Comparison of ENCODE assay signal across 24 cellular contexts in genomic region chr4:152340818-152341217, GRCh38.
"Had no signal": no experiment of that assay in that cellular context is flagged by ENCODE, and none has a peak within 500 bp of the region (broad histone marks: within the 10 kb centered on the region; RNA-seq: fewer than 3 reads in every experiment).

No MANE protein-coding gene starts in this region.

- H3K27me3 Mint-ChIP-seq: activated CD4-positive, alpha-beta T cell treated with anti-CD3 and anti-CD28 coated beads, Interleukin-2, amount 10 ng/mL, durations not matched to agents 7 days and 5 days; activated CD8-positive, alpha-beta T cell treated with anti-CD3 and anti-CD28 coated beads for 36 hours; activated T-helper 17 cell treated with anti-CD3 and anti-CD28 coated beads, Interleukin-2, amount 50 U/mL, for 72 hours; natural killer cell treated with Interleukin-12 subunit alpha and Interleukin-12 subunit beta and Interleukin-15 and Interleukin-18, amount 100 ng/mL, for 72 hours; T-helper 17 cell had no signal

- H3K4me3 Mint-ChIP-seq: activated CD4-positive, alpha-beta T cell treated with anti-CD3 and anti-CD28 coated beads, Interleukin-2, amount 10 ng/mL, durations not matched to agents 7 days and 5 days; activated CD8-positive, alpha-beta T cell treated with anti-CD3 and anti-CD28 coated beads for 36 hours; activated T-cell treated with anti-CD3 and anti-CD28 coated beads, Interleukin-2, amount 50 U/mL, for 4 hours; activated T-helper 17 cell treated with anti-CD3 and anti-CD28 coated beads, Interleukin-2, amount 50 U/mL, for 72 hours; natural killer cell treated with Interleukin-12 subunit alpha and Interleukin-12 subunit beta and Interleukin-15 and Interleukin-18, amount 100 ng/mL, for 72 hours; T-helper 17 cell had no signal

- H3K27me3 ChIP-seq: breast epithelium, esophagus muscularis mucosa, heart right ventricle, left lung, thyroid gland, upper lobe of left lung had no signal

- H3K4me3 ChIP-seq: breast epithelium, esophagus muscularis mucosa, heart right ventricle, left lung, lower lobe of right lung, thyroid gland, upper lobe of left lung had no signal

- DNase-seq: activated CD4-positive, alpha-beta T cell treated with anti-CD3 and anti-CD28 coated beads for 1 hour; activated CD4-positive, alpha-beta T cell treated with anti-CD3 and anti-CD28 coated beads, Interleukin-2, amount 10 ng/mL, durations not matched to agents 7 days and 5 days; activated CD8-positive, alpha-beta T cell treated with anti-CD3 and anti-CD28 coated beads for 36 hours; activated gamma-delta T cell treated with Interleukin-2 at 50 U/mL for 16 hours; activated naive CD4-positive, alpha-beta T cell treated with anti-CD3 and anti-CD28 coated beads, Interleukin-2, amount 50 U/mL, for 16 hours; activated T-cell treated with anti-CD3 and anti-CD28 coated beads, Interleukin-2, amount 50 U/mL, for 4 hours; central memory CD4-positive, alpha-beta T cell; foreskin fibroblast; heart right ventricle; left lung; lower lobe of right lung; mesendoderm; right cardiac atrium; stimulated activated CD4-positive, alpha-beta T cell treated with anti-CD3 and anti-CD28 coated beads, Interleukin-4, amount 100 ng/mL, for 1 hour; stimulated activated naive CD8-positive, alpha-beta T cell treated with anti-CD3 and anti-CD28 coated beads, Interleukin-15, Interleukin-2, amounts not matched to agents 100 U/mL and 50 U/mL, for 24 hours; substantia nigra; T-helper 17 cell; T1000; thyroid gland had no signal

- H3K4me1 Mint-ChIP-seq: activated CD4-positive, alpha-beta T cell treated with anti-CD3 and anti-CD28 coated beads, Interleukin-2, amount 10 ng/mL, durations not matched to agents 7 days and 5 days had no signal

- H3K36me3 ChIP-seq: breast epithelium, thyroid gland had no signal

- H3K27ac ChIP-seq: breast epithelium, heart right ventricle, left lung, lower lobe of right lung, thyroid gland, upper lobe of left lung had no signal

- ATAC-seq: activated CD8-positive, alpha-beta T cell treated with anti-CD3 and anti-CD28 coated beads for 36 hours; activated T-cell treated with anti-CD3 and anti-CD28 coated beads, Interleukin-2, amount 50 U/mL, for 4 hours; activated T-helper 17 cell treated with anti-CD3 and anti-CD28 coated beads, Interleukin-2, amount 50 U/mL, for 72 hours; left lung; lower lobe of right lung; natural killer cell treated with Interleukin-12 subunit alpha and Interleukin-12 subunit beta and Interleukin-15 and Interleukin-18, amount 100 ng/mL, for 72 hours; right cardiac atrium; stimulated activated naive CD8-positive, alpha-beta T cell treated with anti-CD3 and anti-CD28 coated beads, Interleukin-15, Interleukin-2, amounts not matched to agents 100 U/mL and 50 U/mL, for 24 hours; T-helper 17 cell had no signal

- H3K9me3 ChIP-seq: breast epithelium, esophagus muscularis mucosa, heart right ventricle, left lung, lower lobe of right lung, thyroid gland, upper lobe of left lung had no signal

- H3K4me1 ChIP-seq: breast epithelium, esophagus muscularis mucosa, left lung, lower lobe of right lung, thyroid gland, upper lobe of left lung had no signal

- H3K27ac Mint-ChIP-seq: activated CD4-positive, alpha-beta T cell treated with anti-CD3 and anti-CD28 coated beads, Interleukin-2, amount 10 ng/mL, durations not matched to agents 7 days and 5 days; activated CD8-positive, alpha-beta T cell treated with anti-CD3 and anti-CD28 coated beads for 36 hours; activated T-helper 17 cell treated with anti-CD3 and anti-CD28 coated beads, Interleukin-2, amount 50 U/mL, for 72 hours; natural killer cell treated with Interleukin-12 subunit alpha and Interleukin-12 subunit beta and Interleukin-15 and Interleukin-18, amount 100 ng/mL, for 72 hours; T-helper 17 cell had no signal

- H3K9me3 Mint-ChIP-seq: activated CD4-positive, alpha-beta T cell treated with anti-CD3 and anti-CD28 coated beads, Interleukin-2, amount 10 ng/mL, durations not matched to agents 7 days and 5 days; activated CD8-positive, alpha-beta T cell treated with anti-CD3 and anti-CD28 coated beads for 36 hours; activated T-cell treated with anti-CD3 and anti-CD28 coated beads, Interleukin-2, amount 50 U/mL, for 4 hours; activated T-helper 17 cell treated with anti-CD3 and anti-CD28 coated beads, Interleukin-2, amount 50 U/mL, for 72 hours; natural killer cell treated with Interleukin-12 subunit alpha and Interleukin-12 subunit beta and Interleukin-15 and Interleukin-18, amount 100 ng/mL, for 72 hours had no signal
